ENCODE assay signal across 9 cellular contexts in the genomic region with DNA sequence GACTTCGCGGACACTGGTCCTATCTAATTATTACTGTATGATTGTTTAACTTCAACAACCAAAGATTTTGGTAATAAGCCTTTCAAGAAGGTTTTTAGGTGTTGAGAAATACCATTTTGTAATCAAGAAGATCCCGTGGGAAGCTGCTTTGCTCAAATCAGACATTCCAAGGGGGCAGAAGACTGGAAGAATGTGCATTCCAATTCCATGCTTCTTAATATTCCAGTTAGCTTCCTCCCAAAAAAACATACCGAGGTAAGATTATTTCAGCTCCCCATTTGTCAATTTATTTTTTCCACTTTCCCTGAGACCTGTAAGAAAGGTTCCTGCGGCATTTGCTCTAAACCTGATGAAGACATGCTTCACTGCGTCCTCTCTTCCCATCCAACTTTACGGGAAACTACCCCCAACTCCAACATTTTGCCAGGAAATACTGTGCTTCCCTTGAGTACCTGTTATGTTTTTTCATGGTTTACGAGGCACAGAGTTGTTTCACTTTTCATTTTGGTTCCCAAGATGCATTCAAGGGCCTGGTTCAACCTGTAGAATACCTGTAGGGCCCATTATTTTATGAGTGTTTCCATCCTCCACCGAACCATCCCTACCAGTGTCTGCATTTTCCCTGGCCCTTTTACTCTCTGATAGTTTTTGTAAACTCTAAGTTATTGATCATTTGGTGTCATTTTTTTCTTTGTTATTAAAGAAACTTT. TPM values are rescaled to one million over a fixed set of nuclear protein-coding genes. Genes with fewer than 3 reads are reported as not detected.
DNase-seq lines count a peak whose midpoint lies in the region; ATAC-seq and TF ChIP-seq lines count a peak whose summit lies in the region.
"Had no signal": no experiment of that assay in that cellular context is flagged by ENCODE, and none has a peak within 500 bp of the region (broad histone marks: within the 10 kb centered on the region; RNA-seq: fewer than 3 reads in every experiment).

No MANE protein-coding gene starts in this region.

- H3K9me3 Mint-ChIP-seq in activated naive CD8-positive, alpha-beta T cell treated with anti-CD3 and anti-CD28 coated beads, Interleukin-2, amount 10 ng/mL, durations not matched to agents 7 days and 5 days, result no peaks in the 10 kb centered on the region
- H3K9me3 Mint-ChIP-seq in activated naive CD8-positive, alpha-beta T cell treated with anti-CD3 and anti-CD28 coated beads for 36 hours, result no peaks in the 10 kb centered on the region

- H3K9me3 ChIP-seq in colonic mucosa (no peaks in the 10 kb centered on the region), mucosa of rectum (ENCODE audit: control insufficient read depth in 2 of 2, low read length in 2 of 2) (no peaks in the 10 kb centered on the region), upper lobe of left lung (no peaks in the 10 kb centered on the region)

- POLR2A ChIA-PET in activated naive CD8-positive, alpha-beta T cell treated with anti-CD3 and anti-CD28 coated beads, Interleukin-2, amount 10 ng/mL, durations not matched to agents 7 days and 5 days (lab: Charles Lee), result no interaction called here

- H3K27ac ChIP-seq in colonic mucosa, result peak overlapping the region; percentile 5
- peak overlapping the region in 1 of 2 donors; percentile 34 for H3K27ac ChIP-seq in mucosa of rectum (ENCODE audit: low read depth in 2 of 2, low read length in 2 of 2)
- H3K27ac ChIP-seq in upper lobe of left lung, result peak overlapping the region; percentile 60 to 100 (median 81)

- no peaks in the 10 kb centered on the region for H3K27me3 ChIP-seq in colonic mucosa
- H3K27me3 ChIP-seq in mucosa of rectum (ENCODE audit: control insufficient read depth in 2 of 2, insufficient read depth in 2 of 2, low read length in 2 of 2), result no peaks in the 10 kb centered on the region
- peaks cover 0 to 10% (median 0%) of the 10 kb centered on the region in 4 donors for H3K27me3 ChIP-seq in upper lobe of left lung

- 49 to 54% methylated on average over 9 of the region's 9 CpGs for WGBS in upper lobe of left lung, 2 donors

- H3K36me3 ChIP-seq in colonic mucosa, result no peaks in the 10 kb centered on the region
- no peaks in the 10 kb centered on the region for H3K36me3 ChIP-seq in mucosa of rectum (ENCODE audit: control insufficient read depth in 2 of 2, insufficient read depth in 2 of 2, low read length in 2 of 2)
- no peaks in the 10 kb centered on the region for H3K36me3 ChIP-seq in upper lobe of left lung

- H3K4me3 Mint-ChIP-seq in activated naive CD8-positive, alpha-beta T cell treated with anti-CD3 and anti-CD28 coated beads, Interleukin-2, amount 10 ng/mL, durations not matched to agents 7 days and 5 days, result peak overlapping the region; percentile 32
- no peak overlapping the region for H3K4me3 Mint-ChIP-seq in activated naive CD8-positive, alpha-beta T cell treated with anti-CD3 and anti-CD28 coated beads for 36 hours

- no peak for ATAC-seq in activated naive CD8-positive, alpha-beta T cell treated with anti-CD3 and anti-CD28 coated beads, Interleukin-2, amount 10 ng/mL, durations not matched to agents 7 days and 5 days (ENCODE audit: low read depth)
- ATAC-seq in upper lobe of left lung (ENCODE audit: low FRiP score in 2 of 2), result no peak

- H3K4me1 ChIP-seq in colonic mucosa (peaks cover 6% of the 10 kb centered on the region), mucosa of rectum (ENCODE audit: control insufficient read depth in 2 of 2, insufficient read depth in 2 of 2, low read length in 2 of 2) (peaks cover 29 to 50% of the 10 kb centered on the region in 2 donors), upper lobe of left lung (peaks cover 41 to 77% (median 55%) of the 10 kb centered on the region in 4 donors)

- peaks cover 15% of the 10 kb centered on the region for H3K4me1 Mint-ChIP-seq in activated naive CD8-positive, alpha-beta T cell treated with anti-CD3 and anti-CD28 coated beads, Interleukin-2, amount 10 ng/mL, durations not matched to agents 7 days and 5 days
- peaks cover 31% of the 10 kb centered on the region for H3K4me1 Mint-ChIP-seq in activated naive CD8-positive, alpha-beta T cell treated with anti-CD3 and anti-CD28 coated beads for 36 hours

- no peak for TF ChIP-seq POLR2A in upper lobe of left lung (IDR thresholded peaks at IDR 0.05)

- intact Hi-C loops in colonic mucosa (cut with DNase I), result no loop called here

- H3K4me3 ChIP-seq in colonic mucosa, result no peak overlapping the region
- peak overlapping the region; percentile 36 to 39 for H3K4me3 ChIP-seq in mucosa of rectum (ENCODE audit: low read length in 2 of 2)
- peak overlapping the region in 2 of 4 donors; percentile 21 to 35 for H3K4me3 ChIP-seq in upper lobe of left lung

- no peak overlapping the region for H3K27ac Mint-ChIP-seq in activated naive CD8-positive, alpha-beta T cell treated with anti-CD3 and anti-CD28 coated beads, Interleukin-2, amount 10 ng/mL, durations not matched to agents 7 days and 5 days
- no peak overlapping the region for H3K27ac Mint-ChIP-seq in activated naive CD8-positive, alpha-beta T cell treated with anti-CD3 and anti-CD28 coated beads for 36 hours

- H3K9ac ChIP-seq in colonic mucosa (ENCODE audit: low read depth in 2 of 2, low read length in 2 of 2) (peak overlapping the region in 1 of 2 donors; percentile 73), mucosa of rectum (ENCODE audit: low read depth in 1 of 2, low read length in 2 of 2) (peak overlapping the region in 1 of 2 donors; percentile 65)

- TF ChIP-seq CTCF in colonic mucosa (IDR thresholded peaks at IDR 0.05) (no peak), upper lobe of left lung (IDR thresholded peaks at IDR 0.05) (no peak)

- DNase-seq in activated naive CD8-positive, alpha-beta T cell treated with anti-CD3 and anti-CD28 coated beads, Interleukin-2, amount 10 ng/mL, durations not matched to agents 7 days and 5 days, result no peak
- DNase-seq in activated naive CD8-positive, alpha-beta T cell treated with anti-CD3 and anti-CD28 coated beads for 36 hours, result no peak
- DNase-seq in colonic mucosa (no peak), upper lobe of left lung (no peak), NCI-H748 treated with DMSO at 0.1 percent for 48 hours (lab: John Stamatoyannopoulos, UW) (no peak)
- DNase-seq in activated effector memory CD4-positive, alpha-beta T cell treated with Interleukin-2 at 50 U/mL for 16 hours, result no peak
- no peak for DNase-seq in activated CD4-positive, alpha-beta T cell treated with anti-CD3 and anti-CD28 coated beads, Interleukin-2, amount 50 U/mL, for 48 hours
- DNase-seq: GOT3 had no signal

- H3K27me3 Mint-ChIP-seq in activated naive CD8-positive, alpha-beta T cell treated with anti-CD3 and anti-CD28 coated beads, Interleukin-2, amount 10 ng/mL, durations not matched to agents 7 days and 5 days, result peaks cover 18% of the 10 kb centered on the region
- peaks cover 20% of the 10 kb centered on the region for H3K27me3 Mint-ChIP-seq in activated naive CD8-positive, alpha-beta T cell treated with anti-CD3 and anti-CD28 coated beads for 36 hours

- no peak for TF ChIP-seq EP300 in upper lobe of left lung (IDR thresholded peaks at IDR 0.05)

- H3K36me3 Mint-ChIP-seq in activated naive CD8-positive, alpha-beta T cell treated with anti-CD3 and anti-CD28 coated beads, Interleukin-2, amount 10 ng/mL, durations not matched to agents 7 days and 5 days, result peaks cover 1% of the 10 kb centered on the region
- no peaks in the 10 kb centered on the region for H3K36me3 Mint-ChIP-seq in activated naive CD8-positive, alpha-beta T cell treated with anti-CD3 and anti-CD28 coated beads for 36 hours

RNA-seq across cellular contexts. Expression of a gene that starts 4.0 kb away (rescaled TPM):
- total RNA-seq in activated naive CD8-positive, alpha-beta T cell treated with anti-CD3 and anti-CD28 coated beads, Interleukin-2, amount 10 ng/mL, durations not matched to agents 7 days and 5 days, result 10 to 100 TPM; 10.7 to 10.8 TPM
- total RNA-seq in activated naive CD8-positive, alpha-beta T cell treated with anti-CD3 and anti-CD28 coated beads for 36 hours, result 10 to 100 TPM; 12.9 to 15.2 TPM
- 100 to 1,000 TPM; 117 to 164 TPM for total RNA-seq in colonic mucosa
- 100 to 1,000 TPM in 5 of 6 donors, 10 to 100 TPM in 1; 60.8 to 209 (median 166) TPM for total RNA-seq in upper lobe of left lung
